ENCODE assay signal across 10 cellular contexts in genomic region chr13:50106559-50106958, GRCh38.
DNase-seq lines count a peak whose midpoint lies in the region; ATAC-seq and TF ChIP-seq lines count a peak whose summit lies in the region.
"Had no signal": no experiment of that assay in that cellular context is flagged by ENCODE, and none has a peak within 500 bp of the region (broad histone marks: within the 10 kb centered on the region; RNA-seq: fewer than 3 reads in every experiment).

No MANE protein-coding gene starts in this region.

- H3K4me3 Mint-ChIP-seq in activated naive CD8-positive, alpha-beta T cell treated with anti-CD3 and anti-CD28 coated beads for 36 hours = peak overlapping the region; percentile 24

- no peak overlapping the region for H3K4me2 ChIP-seq in DND-41 (ENCODE audit: insufficient read depth, low read length)

- no peaks in the 10 kb centered on the region for H3K9me3 Mint-ChIP-seq in activated naive CD8-positive, alpha-beta T cell treated with anti-CD3 and anti-CD28 coated beads for 36 hours

- POLR2A ChIA-PET in HEK293T (lab: Yijun Ruan, JAX) = no interaction called here

- peaks cover 22% of the 10 kb centered on the region for H3K4me1 Mint-ChIP-seq in activated naive CD8-positive, alpha-beta T cell treated with anti-CD3 and anti-CD28 coated beads for 36 hours

- intact Hi-C loops in body of pancreas (cut with DNase I) = no loop called here

- H3K27me3 ChIP-seq in DND-41 (ENCODE audit: insufficient read depth, low read length, poor library complexity) (no peaks in the 10 kb centered on the region), body of pancreas (no peaks in the 10 kb centered on the region)

- H3K4me3 ChIP-seq in DND-41 (ENCODE audit: low read depth in 1 of 2, low read length in 2 of 2) (no peak overlapping the region), body of pancreas (no peak overlapping the region)

- H3K4me1 ChIP-seq in DND-41 (ENCODE audit: insufficient read depth, low read length) (peaks cover 15% of the 10 kb centered on the region), body of pancreas (no peaks in the 10 kb centered on the region)

- no peak overlapping the region for H2AFZ ChIP-seq in DND-41 (ENCODE audit: low read depth, low read length)

- H3K79me2 ChIP-seq in DND-41 (ENCODE audit: insufficient read depth, low read length) = peaks cover 99% of the 10 kb centered on the region

- H3K9me3 ChIP-seq in DND-41 (ENCODE audit: insufficient read depth, low read length, severe bottlenecking) (no peaks in the 10 kb centered on the region), body of pancreas (no peaks in the 10 kb centered on the region)

- H3K36me3 ChIP-seq in DND-41 (ENCODE audit: insufficient read depth, low read length) = peaks cover 11% of the 10 kb centered on the region; the same call in 1 of the 2 replicates
- no peaks in the 10 kb centered on the region for H3K36me3 ChIP-seq in body of pancreas (replicated peaks in 1 of 2; ENCODE audit: insufficient read depth in 1 of 2, low read depth in 2 of 2)

- no peak for TF ChIP-seq POLR2A in body of pancreas (IDR thresholded peaks at IDR 0.05)

- H3K27ac ChIP-seq in DND-41 (ENCODE audit: low read length) = peak overlapping the region; percentile 34
- peak overlapping the region in 2 of 4 donors; percentile 4 to 43 for H3K27ac ChIP-seq in body of pancreas

- H3K9ac ChIP-seq in DND-41 (ENCODE audit: low read depth, low read length) = no peak overlapping the region

- peaks cover 17% of the 10 kb centered on the region for H3K36me3 Mint-ChIP-seq in activated naive CD8-positive, alpha-beta T cell treated with anti-CD3 and anti-CD28 coated beads for 36 hours

- H3K27ac Mint-ChIP-seq in activated naive CD8-positive, alpha-beta T cell treated with anti-CD3 and anti-CD28 coated beads for 36 hours = peak overlapping the region; percentile 82

- WGBS in body of pancreas, 2 donors = 58 to 70% methylated on average over 1 of the region's 1 CpG

- TF ChIP-seq CTCF in DND-41 (IDR thresholded peaks at IDR 0.05; ENCODE audit: borderline replicate concordance, extremely low read depth, low read length, poor library complexity, severe bottlenecking) (no peak), body of pancreas (IDR thresholded peaks at IDR 0.05) (no peak)

- H3K27me3 Mint-ChIP-seq in activated naive CD8-positive, alpha-beta T cell treated with anti-CD3 and anti-CD28 coated beads for 36 hours = no peaks in the 10 kb centered on the region

- 0 out of 3 replicates have a peak, but pooled peaks have one; percentile 49 for ATAC-seq in DND-41 (ENCODE audit: insufficient read depth, low read depth)
- peak; percentile 65 for ATAC-seq in GM19372 (IDR thresholded peaks at IDR 0.05; ENCODE audit: low read depth, unreplicated experiment)
- ATAC-seq in HG03342 (IDR thresholded peaks at IDR 0.05; ENCODE audit: unreplicated experiment) = peak; percentile 68
- ATAC-seq in body of pancreas = no peak

- CTCF ChIA-PET in HEK293T (lab: Yijun Ruan, JAX) = interaction anchor here (1.6 kb wide), 1 partner anchor 23 kb away, joined by 5 read pairs; no protein-coding TSS in a partner anchor

- peaks cover 21% of the 10 kb centered on the region; the same call in 1 of the 2 replicates for H4K20me1 ChIP-seq in DND-41 (ENCODE audit: insufficient read depth, low read length)

- DNase-seq in DND-41 = no peak
- no peak for DNase-seq in activated naive CD8-positive, alpha-beta T cell treated with anti-CD3 and anti-CD28 coated beads for 36 hours
- no peak for DNase-seq in HEK293T (ENCODE audit: extremely low spot score)
- DNase-seq in body of pancreas = no peak
- no peak for DNase-seq in NCI-H524 treated with DMSO at 0.1 percent for 48 hours (lab: John Stamatoyannopoulos, UW)
- DNase-seq in cerebellar cortex (ENCODE audit: low spot score) = no peak
- DNase-seq: cerebellar nuclear complex, islet precursor cell had no signal

TF ChIP-seq in HEK293T, 16 proteins besides CTCF, POLR2A, EP300 and RAD21:
- TF ChIP-seq TARDBP (IDR thresholded peaks at IDR 0.05) = no peak
